In the genomic region with DNA sequence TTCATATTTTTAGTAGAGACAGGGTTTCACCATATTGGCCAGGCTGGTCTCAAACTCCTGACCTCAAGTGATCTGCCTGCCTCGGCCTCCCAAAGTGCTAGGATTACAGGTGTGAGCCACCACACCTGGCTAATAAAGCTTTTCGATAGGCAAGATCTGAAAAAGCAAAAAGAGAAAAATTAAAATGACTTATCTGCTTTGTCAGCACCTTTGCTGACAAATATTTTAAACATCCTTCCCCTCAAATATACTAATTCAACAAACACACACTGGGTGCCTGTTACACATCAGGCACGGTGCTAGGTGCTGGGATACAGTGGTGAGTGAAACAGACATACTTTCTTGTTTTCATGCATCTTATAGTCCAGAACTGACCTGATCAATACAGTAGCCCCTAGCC, we compare ENCODE assay signal across 3 cellular contexts.
TF ChIP-seq lines count a peak whose summit lies in the region.

No MANE protein-coding gene starts in this region.

TF ChIP-seq in A549, 52 proteins besides CTCF, POLR2A, EP300 and RAD21:
- peak; percentile 94 for TF ChIP-seq MAFK (IDR thresholded peaks at IDR 0.05; ENCODE audit: partially characterized antibody)

TF ChIP-seq in IMR-90, 13 proteins besides CTCF, POLR2A, EP300 and RAD21:
- TF ChIP-seq MAFK (IDR thresholded peaks at IDR 0.05; ENCODE audit: low read depth, low read length), result peak; percentile 79

TF ChIP-seq in HepG2, 621 proteins besides CTCF, POLR2A, EP300 and RAD21:
- TF ChIP-seq MAFF (IDR thresholded peaks at IDR 0.05; ENCODE audit: low read depth, low read length) (peak; percentile 84), MAFK (conservative IDR thresholded peaks at IDR 0.05 in 1 of 2, IDR thresholded peaks at IDR 0.05 in 1 of 2; ENCODE audit: low read length in 2 of 2) (peak; percentile 79 to 88)
TF ChIP-seq in HepG2: peak in this region for 2; not testable (repeated sequence) for 619.
